In genomic region chr2:102103992-102104871, GRCh38 we compare ENCODE assay signal across 9 cellular contexts. TPM values are rescaled to one million over a fixed set of nuclear protein-coding genes. Genes with fewer than 3 reads are reported as not detected.
A peak's percentile ranks its signal among the peaks of the same experiment; 100 is the strongest.
DNase-seq lines count a peak whose midpoint lies in the region; ATAC-seq and TF ChIP-seq lines count a peak whose summit lies in the region.
"Had no signal": no experiment of that assay in that cellular context is flagged by ENCODE, and none has a peak within 500 bp of the region (broad histone marks: within the 10 kb centered on the region; RNA-seq: fewer than 3 reads in every experiment).

No MANE protein-coding gene starts in this region.

- peak overlapping the region in 3 of 4 donors; percentile 38 to 84 (median 73) for H3K4me3 Mint-ChIP-seq in IgD-negative memory B cell

- no peaks in the 10 kb centered on the region for H3K36me3 ChIP-seq in BLaER1 treated with 17β-estradiol and CSF1 and Interleukin-3, amounts not matched to agents 10 nM and 100 nM

- peak; percentile 86 for ATAC-seq in GM21447 (IDR thresholded peaks at IDR 0.05; ENCODE audit: unreplicated experiment)
- ATAC-seq: HCT116 had no signal

- peaks cover 23% of the 10 kb centered on the region for H3K27me3 Mint-ChIP-seq in IgD-negative memory B cell

- H3K36me3 Mint-ChIP-seq in IgD-negative memory B cell, result no peaks in the 10 kb centered on the region

- H3K9me3 Mint-ChIP-seq in IgD-negative memory B cell, result peaks cover 0 to 12% (median 2%) of the 10 kb centered on the region in 3 donors

- DNase-seq in activated CD8-positive, alpha-beta memory T cell treated with anti-CD3 and anti-CD28 coated beads, Interleukin-2, amount 50 U/mL, for 48 hours, result peak; percentile 84
- DNase-seq in fibroblast of pulmonary artery (ENCODE audit: low read depth) (peak; percentile 98), skeletal muscle cell (ENCODE audit: low read depth) (peak; percentile 86), D341Med (ENCODE audit: low spot score) (no peak), NCI-H1436 (lab: John Stamatoyannopoulos, UW) (no peak)

- peak overlapping the region; percentile 1 to 63 (median 41); a peak in 18 of 22 replicates for H3K9ac ChIP-seq in BLaER1 treated with 17β-estradiol and CSF1 and Interleukin-3, amounts not matched to agents 10 nM and 100 nM

- peak overlapping the region; percentile 73 to 89 (median 81) for H3K4me2 ChIP-seq in BLaER1 treated with 17β-estradiol and CSF1 and Interleukin-3, amounts not matched to agents 10 nM and 100 nM

- H3K27me3 ChIP-seq in BLaER1 treated with 17β-estradiol and CSF1 and Interleukin-3, amounts not matched to agents 10 nM and 100 nM, result no peaks in the 10 kb centered on the region

- peak overlapping the region in 1 of 3 donors; percentile 76 for H3K27ac Mint-ChIP-seq in IgD-negative memory B cell

- no peaks in the 10 kb centered on the region for H4K20me1 ChIP-seq in BLaER1 treated with 17β-estradiol and CSF1 and Interleukin-3, amounts not matched to agents 10 nM and 100 nM

- H3K4me1 Mint-ChIP-seq in IgD-negative memory B cell, result peaks cover 7 to 14% (median 10%) of the 10 kb centered on the region in 3 donors

- TF ChIP-seq CTCF in fibroblast of pulmonary artery (IDR thresholded peaks at IDR 0.05; ENCODE audit: low read length, missing control alignments), result no peak

- peak overlapping the region; percentile 2 to 76 (median 47); a peak in 18 of 22 replicates for H3K27ac ChIP-seq in BLaER1 treated with 17β-estradiol and CSF1 and Interleukin-3, amounts not matched to agents 10 nM and 100 nM

- peaks cover 11 to 23% (median 21%) of the 10 kb centered on the region in 10 experiments for H3K4me1 ChIP-seq in BLaER1 treated with 17β-estradiol and CSF1 and Interleukin-3, amounts not matched to agents 10 nM and 100 nM

- H3K9me3 ChIP-seq in BLaER1 treated with 17β-estradiol and CSF1 and Interleukin-3, amounts not matched to agents 10 nM and 100 nM (replicated peaks in 1 of 11), result peaks cover 0 to 7% (median 5%) of the 10 kb centered on the region in 11 experiments; a peak in 8 of 22 replicates

- H3K4me3 ChIP-seq in BLaER1 treated with 17β-estradiol and CSF1 and Interleukin-3, amounts not matched to agents 10 nM and 100 nM, result peak overlapping the region in 9 of 10 experiments; percentile 7 to 49 (median 34); a peak in 9 of 20 replicates
- H3K4me3 ChIP-seq in fibroblast of pulmonary artery (replicated peaks; ENCODE audit: low read depth, low read length) (peak overlapping the region; percentile 82), skeletal muscle cell (ENCODE audit: low read depth, low read length) (peak overlapping the region; percentile 56)

RNA-seq across cellular contexts. Expression of gene IL1R1, which starts 38.3 kb away (rescaled TPM):
- polyA plus RNA-seq in IgD-negative memory B cell, result not detected

Comparison
In these comparisons a context has a peak if more than half of its experiments do, and no peak if none do; other contexts are left out.
1. DNase-seq: peak in activated CD8-positive, alpha-beta memory T cell treated with anti-CD3 and anti-CD28 coated beads, Interleukin-2, amount 50 U/mL, for 48 hours (single experiment), fibroblast of pulmonary artery (single experiment) and skeletal muscle cell (single experiment); none in D341Med (single experiment) and NCI-H1436 (single experiment).
2. Peak in every context shown above with its lines, with median percentiles within 50 percentile points of each other: H3K4me3 ChIP-seq.